ENCODE assay signal across 14 cellular contexts in genomic region chr3:212432-212831, GRCh38. TPM values are rescaled to one million over a fixed set of nuclear protein-coding genes. Genes with fewer than 3 reads are reported as not detected.
DNase-seq lines count a peak whose midpoint lies in the region; ATAC-seq, FAIRE-seq and TF ChIP-seq lines count a peak whose summit lies in the region.
"Had no signal": no experiment of that assay in that cellular context is flagged by ENCODE, and none has a peak within 500 bp of the region (broad histone marks: within the 10 kb centered on the region; RNA-seq: fewer than 3 reads in every experiment).

No MANE protein-coding gene starts in this region.

- no peaks in the 10 kb centered on the region for H3K9me3 ChIP-seq in uterus
- H3K9me3 ChIP-seq: ascending aorta had no signal

- H3K36me3 ChIP-seq in uterus, result no peaks in the 10 kb centered on the region
- H3K36me3 ChIP-seq: ascending aorta had no signal

- intact Hi-C loops in uterus (cut with DNase I; ENCODE audit: low total_unique reads), result no loop called here

- FAIRE-seq in GM12892 (lab: Jason Lieb, UNC), result peak; percentile 84

- peak; percentile 90 for ATAC-seq in GM19463 (IDR thresholded peaks at IDR 0.05; ENCODE audit: unreplicated experiment)
- ATAC-seq in HG02938 (IDR thresholded peaks at IDR 0.05; ENCODE audit: unreplicated experiment), result peak; percentile 86
- ATAC-seq in HG03571 (IDR thresholded peaks at IDR 0.05; ENCODE audit: unreplicated experiment), result peak; percentile 78
- no peak for ATAC-seq in esophagus mucosa
- ATAC-seq: T-helper 17 cell had no signal

- H3K27ac ChIP-seq in uterus, result no peak overlapping the region
- H3K27ac ChIP-seq: ascending aorta, skin epidermis had no signal

- H3K4me1 ChIP-seq in uterus, result no peaks in the 10 kb centered on the region
- H3K4me1 ChIP-seq: ascending aorta had no signal

- TF ChIP-seq CTCF in uterus (IDR thresholded peaks at IDR 0.05), result no peak

- H3K27me3 ChIP-seq in uterus, result no peaks in the 10 kb centered on the region
- H3K27me3 ChIP-seq: ascending aorta had no signal

- DNase-seq in GM12892 (ENCODE audit: insufficient read length), result no peak
- DNase-seq in Ammon's horn (ENCODE audit: low spot score), result no peak
- no peak for DNase-seq in uterus
- no peak for DNase-seq in AML-193 (lab: John Stamatoyannopoulos, UW)
- DNase-seq: NCI-H1092 treated with DMSO at 0.1 percent for 48 hours; NK-92 treated with Interleukin-12 subunit alpha and Interleukin-12 subunit beta, amount 100 ng/mL, for 24 hours; T-helper 17 cell had no signal

- 0 out of 2 replicates have a peak, but pooled peaks have one; percentile 26 for TF ChIP-seq POLR2A in GM12892 (IDR thresholded peaks at IDR 0.05; ENCODE audit: low read depth, low read length)
- TF ChIP-seq POLR2A in uterus (IDR thresholded peaks at IDR 0.05), result no peak

- H3K4me3 ChIP-seq in uterus, result no peak overlapping the region
- H3K4me3 ChIP-seq: ascending aorta, skin epidermis had no signal

RNA-seq across cellular contexts. Expression of gene CHL1, which starts 15.9 kb away (rescaled TPM):
- polyA plus RNA-seq in GM12892 (2012; ENCODE audit: missing spikeins), result 0.89 TPM
- 10 to 100 TPM in 3 of 4 donors, 1 to 10 TPM in 1; 2.6 to 64.8 (median 17.7) TPM for total RNA-seq in uterus
- 10.0 TPM for total RNA-seq in esophagus mucosa
- total RNA-seq: myocyte had no signal
